2 cellular contexts compared by ENCODE assay signal in the genomic region with DNA sequence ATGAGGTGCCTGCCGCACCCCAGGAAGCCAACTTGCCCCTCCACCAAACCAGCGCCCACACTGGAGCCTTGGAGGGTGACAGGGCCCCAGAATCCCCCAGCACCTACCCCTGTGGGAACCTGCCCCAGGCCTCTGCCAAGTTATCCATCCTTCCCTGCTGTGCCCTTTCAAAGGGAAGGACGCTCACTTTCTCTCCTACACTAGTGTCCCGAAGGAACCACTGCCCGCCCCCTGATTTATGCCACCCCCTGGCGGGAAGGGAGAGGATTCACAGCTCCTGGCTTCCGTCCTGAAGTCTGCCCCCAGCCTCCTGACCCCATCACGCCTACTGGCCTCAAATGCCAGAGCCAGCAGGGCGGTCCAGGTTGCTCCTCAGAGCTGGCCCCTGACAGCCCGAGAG.
TF ChIP-seq lines count a peak whose summit lies in the region.

No MANE protein-coding gene starts in this region.

TF ChIP-seq in HCT116, 20 proteins besides CTCF, POLR2A, EP300 and RAD21:
- no peak for TF ChIP-seq YY1 (IDR thresholded peaks at IDR 0.05; ENCODE audit: extremely low read depth, insufficient replicate concordance, low read depth, low read length)
- no peak for TF ChIP-seq ZFX (IDR thresholded peaks at IDR 0.05)
- TF ChIP-seq POLR2AphosphoS5 (IDR thresholded peaks at IDR 0.05; ENCODE audit: low read depth, low read length): no peak
- no peak for TF ChIP-seq CBX3 (IDR thresholded peaks at IDR 0.05; ENCODE audit: low read depth)
- TF ChIP-seq, protein P1, sequence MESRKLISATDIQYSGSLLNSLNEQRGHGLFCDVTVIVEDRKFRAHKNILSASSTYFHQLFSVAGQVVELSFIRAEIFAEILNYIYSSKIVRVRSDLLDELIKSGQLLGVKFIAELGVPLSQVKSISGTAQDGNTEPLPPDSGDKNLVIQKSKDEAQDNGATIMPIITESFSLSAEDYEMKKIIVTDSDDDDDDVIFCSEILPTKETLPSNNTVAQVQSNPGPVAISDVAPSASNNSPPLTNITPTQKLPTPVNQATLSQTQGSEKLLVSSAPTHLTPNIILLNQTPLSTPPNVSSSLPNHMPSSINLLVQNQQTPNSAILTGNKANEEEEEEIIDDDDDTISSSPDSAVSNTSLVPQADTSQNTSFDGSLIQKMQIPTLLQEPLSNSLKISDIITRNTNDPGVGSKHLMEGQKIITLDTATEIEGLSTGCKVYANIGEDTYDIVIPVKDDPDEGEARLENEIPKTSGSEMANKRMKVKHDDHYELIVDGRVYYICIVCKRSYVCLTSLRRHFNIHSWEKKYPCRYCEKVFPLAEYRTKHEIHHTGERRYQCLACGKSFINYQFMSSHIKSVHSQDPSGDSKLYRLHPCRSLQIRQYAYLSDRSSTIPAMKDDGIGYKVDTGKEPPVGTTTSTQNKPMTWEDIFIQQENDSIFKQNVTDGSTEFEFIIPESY (IDR thresholded peaks at IDR 0.05; ENCODE audit: extremely low read depth, insufficient replicate concordance, low read length): no peak
- TF ChIP-seq ZNF274 (IDR thresholded peaks at IDR 0.05; ENCODE audit: low read depth, low read length): no peak
- TF ChIP-seq SP1 (IDR thresholded peaks at IDR 0.05; ENCODE audit: low read depth): no peak
- no peak for TF ChIP-seq FOSL1 (IDR thresholded peaks at IDR 0.05; ENCODE audit: low read depth)
- no peak for TF ChIP-seq EZH2phosphoT487 (IDR thresholded peaks at IDR 0.05; ENCODE audit: borderline replicate concordance)
- TF ChIP-seq CEBPB (IDR thresholded peaks at IDR 0.05; ENCODE audit: low read depth): no peak
- TF ChIP-seq EZH2 (IDR thresholded peaks at IDR 0.05): no peak
- TF ChIP-seq, protein P2, sequence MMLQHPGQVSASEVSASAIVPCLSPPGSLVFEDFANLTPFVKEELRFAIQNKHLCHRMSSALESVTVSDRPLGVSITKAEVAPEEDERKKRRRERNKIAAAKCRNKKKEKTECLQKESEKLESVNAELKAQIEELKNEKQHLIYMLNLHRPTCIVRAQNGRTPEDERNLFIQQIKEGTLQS (IDR thresholded peaks at IDR 0.05): no peak
- TF ChIP-seq, protein P3, sequence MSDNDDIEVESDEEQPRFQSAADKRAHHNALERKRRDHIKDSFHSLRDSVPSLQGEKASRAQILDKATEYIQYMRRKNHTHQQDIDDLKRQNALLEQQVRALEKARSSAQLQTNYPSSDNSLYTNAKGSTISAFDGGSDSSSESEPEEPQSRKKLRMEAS (IDR thresholded peaks at IDR 0.05): no peak
- TF ChIP-seq JUND (IDR thresholded peaks at IDR 0.05): no peak
- no peak for TF ChIP-seq TCF7L2 (IDR thresholded peaks at IDR 0.05; ENCODE audit: borderline replicate concordance, extremely low read depth, insufficient read depth, insufficient read length)
- no peak; the same call in 1 of the 2 replicates for TF ChIP-seq EGR1 (IDR thresholded peaks at IDR 0.05; ENCODE audit: low read depth)
- TF ChIP-seq SIN3A (IDR thresholded peaks at IDR 0.05; ENCODE audit: low read depth): no peak

TF ChIP-seq in HepG2, 621 proteins besides CTCF, POLR2A, EP300 and RAD21 (continues in another document):
- peak; percentile 59 for TF ChIP-seq RXRA (CRISPR knock-in tag; IDR thresholded peaks at IDR 0.05)
- 0 out of 2 replicates have a peak, but pooled peaks have one; percentile 18 for TF ChIP-seq THAP11 (CRISPR knock-in tag; IDR thresholded peaks at IDR 0.05)
- TF ChIP-seq FOXK1 (CRISPR knock-in tag; IDR thresholded peaks at IDR 0.05; ENCODE audit: borderline replicate concordance, low read depth): no peak
- no peak for TF ChIP-seq PHF20 (CRISPR knock-in tag; IDR thresholded peaks at IDR 0.05)
- 0 out of 2 replicates have a peak, but pooled peaks have one; percentile 35 for TF ChIP-seq KLF9 (CRISPR knock-in tag; IDR thresholded peaks at IDR 0.05; ENCODE audit: low read depth)
- no peak for TF ChIP-seq NR2F6 (IDR thresholded peaks at IDR 0.05)
- TF ChIP-seq NR2F6 (CRISPR knock-in tag; IDR thresholded peaks at IDR 0.05): peak; percentile 71
- peak; percentile 22; the same call in 1 of the 2 replicates for TF ChIP-seq SMC3 (IDR thresholded peaks at IDR 0.05; ENCODE audit: low read length)
- TF ChIP-seq ZNF136 (CRISPR knock-in tag; IDR thresholded peaks at IDR 0.05; ENCODE audit: low read depth): no peak
- TF ChIP-seq ZNF367 (CRISPR knock-in tag; IDR thresholded peaks at IDR 0.05; ENCODE audit: borderline replicate concordance): no peak
- TF ChIP-seq GATAD2A (CRISPR knock-in tag; IDR thresholded peaks at IDR 0.05): 0 out of 2 replicates have a peak, but pooled peaks have one; percentile 31
- TF ChIP-seq KDM2A (CRISPR knock-in tag; IDR thresholded peaks at IDR 0.05; ENCODE audit: borderline replicate concordance, low read depth): peak; percentile 28; the same call in 1 of the 2 replicates
- TF ChIP-seq KAT8 (CRISPR knock-in tag; IDR thresholded peaks at IDR 0.05): 0 out of 2 replicates have a peak, but pooled peaks have one; percentile 17
- TF ChIP-seq ZNF460 (CRISPR knock-in tag; IDR thresholded peaks at IDR 0.05; ENCODE audit: borderline replicate concordance): no peak
- TF ChIP-seq, protein P4, sequence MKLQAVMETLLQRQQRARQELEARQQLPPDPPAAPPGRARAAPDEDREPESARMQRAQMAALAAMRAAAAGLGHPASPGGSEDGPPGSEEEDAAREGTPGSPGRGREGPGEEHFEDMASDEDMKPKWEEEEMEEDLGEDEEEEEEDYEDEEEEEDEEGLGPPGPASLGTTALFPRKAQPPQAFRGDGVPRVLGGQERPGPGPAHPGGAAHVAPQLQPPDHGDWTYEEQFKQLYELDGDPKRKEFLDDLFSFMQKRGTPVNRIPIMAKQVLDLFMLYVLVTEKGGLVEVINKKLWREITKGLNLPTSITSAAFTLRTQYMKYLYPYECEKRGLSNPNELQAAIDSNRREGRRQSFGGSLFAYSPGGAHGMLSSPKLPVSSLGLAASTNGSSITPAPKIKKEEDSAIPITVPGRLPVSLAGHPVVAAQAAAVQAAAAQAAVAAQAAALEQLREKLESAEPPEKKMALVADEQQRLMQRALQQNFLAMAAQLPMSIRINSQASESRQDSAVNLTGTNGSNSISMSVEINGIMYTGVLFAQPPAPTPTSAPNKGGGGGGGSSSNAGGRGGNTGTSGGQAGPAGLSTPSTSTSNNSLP (IDR thresholded peaks at IDR 0.05; ENCODE audit: low read depth, low read length): no peak
- TF ChIP-seq, protein P5, sequence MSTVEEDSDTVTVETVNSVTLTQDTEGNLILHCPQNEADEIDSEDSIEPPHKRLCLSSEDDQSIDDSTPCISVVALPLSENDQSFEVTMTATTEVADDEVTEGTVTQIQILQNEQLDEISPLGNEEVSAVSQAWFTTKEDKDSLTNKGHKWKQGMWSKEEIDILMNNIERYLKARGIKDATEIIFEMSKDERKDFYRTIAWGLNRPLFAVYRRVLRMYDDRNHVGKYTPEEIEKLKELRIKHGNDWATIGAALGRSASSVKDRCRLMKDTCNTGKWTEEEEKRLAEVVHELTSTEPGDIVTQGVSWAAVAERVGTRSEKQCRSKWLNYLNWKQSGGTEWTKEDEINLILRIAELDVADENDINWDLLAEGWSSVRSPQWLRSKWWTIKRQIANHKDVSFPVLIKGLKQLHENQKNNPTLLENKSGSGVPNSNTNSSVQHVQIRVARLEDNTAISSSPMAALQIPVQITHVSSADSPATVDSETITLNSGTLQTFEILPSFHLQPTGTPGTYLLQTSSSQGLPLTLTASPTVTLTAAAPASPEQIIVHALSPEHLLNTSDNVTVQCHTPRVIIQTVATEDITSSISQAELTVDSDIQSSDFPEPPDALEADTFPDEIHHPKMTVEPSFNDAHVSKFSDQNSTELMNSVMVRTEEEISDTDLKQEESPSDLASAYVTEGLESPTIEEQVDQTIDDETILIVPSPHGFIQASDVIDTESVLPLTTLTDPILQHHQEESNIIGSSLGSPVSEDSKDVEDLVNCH (CRISPR knock-in tag; IDR thresholded peaks at IDR 0.05): no peak
- no peak for TF ChIP-seq GABPA (IDR thresholded peaks at IDR 0.05; ENCODE audit: low read depth, low read length)
- no peak for TF ChIP-seq GABPA (CRISPR knock-in tag; IDR thresholded peaks at IDR 0.05; ENCODE audit: low read depth)
- 0 out of 2 replicates have a peak, but pooled peaks have one; percentile 45 for TF ChIP-seq KDM3A (CRISPR knock-in tag; IDR thresholded peaks at IDR 0.05; ENCODE audit: low read depth)
- no peak for TF ChIP-seq SMAD3 (CRISPR knock-in tag; IDR thresholded peaks at IDR 0.05)
- TF ChIP-seq, protein P6, sequence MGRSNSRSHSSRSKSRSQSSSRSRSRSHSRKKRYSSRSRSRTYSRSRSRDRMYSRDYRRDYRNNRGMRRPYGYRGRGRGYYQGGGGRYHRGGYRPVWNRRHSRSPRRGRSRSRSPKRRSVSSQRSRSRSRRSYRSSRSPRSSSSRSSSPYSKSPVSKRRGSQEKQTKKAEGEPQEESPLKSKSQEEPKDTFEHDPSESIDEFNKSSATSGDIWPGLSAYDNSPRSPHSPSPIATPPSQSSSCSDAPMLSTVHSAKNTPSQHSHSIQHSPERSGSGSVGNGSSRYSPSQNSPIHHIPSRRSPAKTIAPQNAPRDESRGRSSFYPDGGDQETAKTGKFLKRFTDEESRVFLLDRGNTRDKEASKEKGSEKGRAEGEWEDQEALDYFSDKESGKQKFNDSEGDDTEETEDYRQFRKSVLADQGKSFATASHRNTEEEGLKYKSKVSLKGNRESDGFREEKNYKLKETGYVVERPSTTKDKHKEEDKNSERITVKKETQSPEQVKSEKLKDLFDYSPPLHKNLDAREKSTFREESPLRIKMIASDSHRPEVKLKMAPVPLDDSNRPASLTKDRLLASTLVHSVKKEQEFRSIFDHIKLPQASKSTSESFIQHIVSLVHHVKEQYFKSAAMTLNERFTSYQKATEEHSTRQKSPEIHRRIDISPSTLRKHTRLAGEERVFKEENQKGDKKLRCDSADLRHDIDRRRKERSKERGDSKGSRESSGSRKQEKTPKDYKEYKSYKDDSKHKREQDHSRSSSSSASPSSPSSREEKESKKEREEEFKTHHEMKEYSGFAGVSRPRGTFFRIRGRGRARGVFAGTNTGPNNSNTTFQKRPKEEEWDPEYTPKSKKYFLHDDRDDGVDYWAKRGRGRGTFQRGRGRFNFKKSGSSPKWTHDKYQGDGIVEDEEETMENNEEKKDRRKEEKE (IDR thresholded peaks at IDR 0.05): no peak
- TF ChIP-seq, protein P7, sequence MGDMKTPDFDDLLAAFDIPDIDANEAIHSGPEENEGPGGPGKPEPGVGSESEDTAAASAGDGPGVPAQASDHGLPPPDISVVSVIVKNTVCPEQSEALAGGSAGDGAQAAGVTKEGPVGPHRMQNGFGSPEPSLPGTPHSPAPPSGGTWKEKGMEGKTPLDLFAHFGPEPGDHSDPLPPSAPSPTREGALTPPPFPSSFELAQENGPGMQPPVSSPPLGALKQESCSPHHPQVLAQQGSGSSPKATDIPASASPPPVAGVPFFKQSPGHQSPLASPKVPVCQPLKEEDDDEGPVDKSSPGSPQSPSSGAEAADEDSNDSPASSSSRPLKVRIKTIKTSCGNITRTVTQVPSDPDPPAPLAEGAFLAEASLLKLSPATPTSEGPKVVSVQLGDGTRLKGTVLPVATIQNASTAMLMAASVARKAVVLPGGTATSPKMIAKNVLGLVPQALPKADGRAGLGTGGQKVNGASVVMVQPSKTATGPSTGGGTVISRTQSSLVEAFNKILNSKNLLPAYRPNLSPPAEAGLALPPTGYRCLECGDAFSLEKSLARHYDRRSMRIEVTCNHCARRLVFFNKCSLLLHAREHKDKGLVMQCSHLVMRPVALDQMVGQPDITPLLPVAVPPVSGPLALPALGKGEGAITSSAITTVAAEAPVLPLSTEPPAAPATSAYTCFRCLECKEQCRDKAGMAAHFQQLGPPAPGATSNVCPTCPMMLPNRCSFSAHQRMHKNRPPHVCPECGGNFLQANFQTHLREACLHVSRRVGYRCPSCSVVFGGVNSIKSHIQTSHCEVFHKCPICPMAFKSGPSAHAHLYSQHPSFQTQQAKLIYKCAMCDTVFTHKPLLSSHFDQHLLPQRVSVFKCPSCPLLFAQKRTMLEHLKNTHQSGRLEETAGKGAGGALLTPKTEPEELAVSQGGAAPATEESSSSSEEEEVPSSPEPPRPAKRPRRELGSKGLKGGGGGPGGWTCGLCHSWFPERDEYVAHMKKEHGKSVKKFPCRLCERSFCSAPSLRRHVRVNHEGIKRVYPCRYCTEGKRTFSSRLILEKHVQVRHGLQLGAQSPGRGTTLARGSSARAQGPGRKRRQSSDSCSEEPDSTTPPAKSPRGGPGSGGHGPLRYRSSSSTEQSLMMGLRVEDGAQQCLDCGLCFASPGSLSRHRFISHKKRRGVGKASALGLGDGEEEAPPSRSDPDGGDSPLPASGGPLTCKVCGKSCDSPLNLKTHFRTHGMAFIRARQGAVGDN (CRISPR knock-in tag; IDR thresholded peaks at IDR 0.05): peak; percentile 58
- peak; percentile 45; the same call in 1 of the 2 replicates for TF ChIP-seq STAG1 (CRISPR knock-in tag; IDR thresholded peaks at IDR 0.05)
- TF ChIP-seq, protein P8, sequence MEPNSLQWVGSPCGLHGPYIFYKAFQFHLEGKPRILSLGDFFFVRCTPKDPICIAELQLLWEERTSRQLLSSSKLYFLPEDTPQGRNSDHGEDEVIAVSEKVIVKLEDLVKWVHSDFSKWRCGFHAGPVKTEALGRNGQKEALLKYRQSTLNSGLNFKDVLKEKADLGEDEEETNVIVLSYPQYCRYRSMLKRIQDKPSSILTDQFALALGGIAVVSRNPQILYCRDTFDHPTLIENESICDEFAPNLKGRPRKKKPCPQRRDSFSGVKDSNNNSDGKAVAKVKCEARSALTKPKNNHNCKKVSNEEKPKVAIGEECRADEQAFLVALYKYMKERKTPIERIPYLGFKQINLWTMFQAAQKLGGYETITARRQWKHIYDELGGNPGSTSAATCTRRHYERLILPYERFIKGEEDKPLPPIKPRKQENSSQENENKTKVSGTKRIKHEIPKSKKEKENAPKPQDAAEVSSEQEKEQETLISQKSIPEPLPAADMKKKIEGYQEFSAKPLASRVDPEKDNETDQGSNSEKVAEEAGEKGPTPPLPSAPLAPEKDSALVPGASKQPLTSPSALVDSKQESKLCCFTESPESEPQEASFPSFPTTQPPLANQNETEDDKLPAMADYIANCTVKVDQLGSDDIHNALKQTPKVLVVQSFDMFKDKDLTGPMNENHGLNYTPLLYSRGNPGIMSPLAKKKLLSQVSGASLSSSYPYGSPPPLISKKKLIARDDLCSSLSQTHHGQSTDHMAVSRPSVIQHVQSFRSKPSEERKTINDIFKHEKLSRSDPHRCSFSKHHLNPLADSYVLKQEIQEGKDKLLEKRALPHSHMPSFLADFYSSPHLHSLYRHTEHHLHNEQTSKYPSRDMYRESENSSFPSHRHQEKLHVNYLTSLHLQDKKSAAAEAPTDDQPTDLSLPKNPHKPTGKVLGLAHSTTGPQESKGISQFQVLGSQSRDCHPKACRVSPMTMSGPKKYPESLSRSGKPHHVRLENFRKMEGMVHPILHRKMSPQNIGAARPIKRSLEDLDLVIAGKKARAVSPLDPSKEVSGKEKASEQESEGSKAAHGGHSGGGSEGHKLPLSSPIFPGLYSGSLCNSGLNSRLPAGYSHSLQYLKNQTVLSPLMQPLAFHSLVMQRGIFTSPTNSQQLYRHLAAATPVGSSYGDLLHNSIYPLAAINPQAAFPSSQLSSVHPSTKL (CRISPR knock-in tag; IDR thresholded peaks at IDR 0.05): 0 out of 2 replicates have a peak, but pooled peaks have one; percentile 11
